In the genomic region with DNA sequence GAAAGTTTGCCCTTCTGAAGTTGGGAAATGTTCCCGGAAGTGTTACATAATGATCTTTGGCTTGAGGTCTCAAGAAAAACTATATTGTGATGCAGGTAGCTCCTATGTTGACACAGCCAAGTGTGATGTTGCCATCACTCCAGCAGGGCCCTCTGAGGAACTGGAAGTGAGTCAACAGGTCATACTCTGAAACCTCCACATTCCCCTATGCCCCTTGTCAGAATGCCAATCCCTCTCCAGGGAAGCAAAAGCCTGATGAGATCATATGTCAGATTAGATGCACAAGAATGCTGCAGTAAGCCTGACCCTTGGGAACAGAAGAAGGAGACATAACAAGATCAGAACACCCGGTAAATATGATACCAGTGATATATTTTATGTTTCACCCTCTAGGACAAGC, we compare ENCODE assay signal across 9 cellular contexts.
DNase-seq lines count a peak whose midpoint lies in the region; ATAC-seq and TF ChIP-seq lines count a peak whose summit lies in the region.
"Had no signal": no experiment of that assay in that cellular context is flagged by ENCODE, and none has a peak within 500 bp of the region (broad histone marks: within the 10 kb centered on the region; RNA-seq: fewer than 3 reads in every experiment).

No MANE protein-coding gene starts in this region.

- H3K4me2 ChIP-seq in PC-9 = peak overlapping the region; percentile 48

- H3K36me3 Mint-ChIP-seq in activated T-cell treated with anti-CD3 and anti-CD28 coated beads, Interleukin-2, amount 50 U/mL, for 4 hours (ENCODE audit: insufficient read depth) = no peaks in the 10 kb centered on the region
- peaks cover 14% of the 10 kb centered on the region for H3K36me3 Mint-ChIP-seq in activated CD8-positive, alpha-beta memory T cell treated with anti-CD3 and anti-CD28 coated beads, Interleukin-2, amount 10 ng/mL, durations not matched to agents 7 days and 5 days

- no TSS peak for BruUV-seq in PC-9 (replicated peaks; lab: Mats Ljungman, UMichigan)

- no peaks in the 10 kb centered on the region for H3K79me2 ChIP-seq in PC-9 (ENCODE audit: low read depth)

- H3K27me3 ChIP-seq in PC-9 (ENCODE audit: insufficient read depth, low read depth) (no peaks in the 10 kb centered on the region), WERI-Rb-1 (ENCODE audit: insufficient read depth, low read depth, severe bottlenecking) (no peaks in the 10 kb centered on the region)

- intact Hi-C loops in PC-9 (cut with micrococcal nuclease; ENCODE audit: unreplicated experiment) = loop anchor here (1.0 to 5.0 kb wide), 3 partner anchors 66 to 440 kb away; no protein-coding TSS in a partner anchor

- H3K27ac ChIP-seq in PC-9 = peak overlapping the region; percentile 78
- no peak overlapping the region for H3K27ac ChIP-seq in WERI-Rb-1

- no peak overlapping the region for H3K27ac Mint-ChIP-seq in activated CD8-positive, alpha-beta memory T cell treated with anti-CD3 and anti-CD28 coated beads, Interleukin-2, amount 10 ng/mL, durations not matched to agents 7 days and 5 days

- no peaks in the 10 kb centered on the region for H3K9me2 ChIP-seq in PC-9 (ENCODE audit: insufficient read depth)

- no peaks in the 10 kb centered on the region for H4K20me1 ChIP-seq in PC-9 (ENCODE audit: insufficient read depth)

- peaks cover 2% of the 10 kb centered on the region for H3K27me3 Mint-ChIP-seq in activated T-cell treated with anti-CD3 and anti-CD28 coated beads, Interleukin-2, amount 50 U/mL, for 4 hours (ENCODE audit: low read depth)
- H3K27me3 Mint-ChIP-seq in activated CD8-positive, alpha-beta memory T cell treated with anti-CD3 and anti-CD28 coated beads, Interleukin-2, amount 10 ng/mL, durations not matched to agents 7 days and 5 days = no peaks in the 10 kb centered on the region

- TF ChIP-seq CTCF in PC-9 (conservative IDR thresholded peaks at IDR 0.05) (no peak), WERI-Rb-1 (IDR thresholded peaks at IDR 0.05; ENCODE audit: low read depth, low read length) (no peak)

- H2AFZ ChIP-seq in PC-9 = no peak overlapping the region

- peaks cover 13% of the 10 kb centered on the region for H3F3A ChIP-seq in PC-9 (ENCODE audit: insufficient read depth, low read depth)

- no peaks in the 10 kb centered on the region for H3K36me3 ChIP-seq in PC-9 (ENCODE audit: low read depth)
- H3K36me3 ChIP-seq in WERI-Rb-1 = no peaks in the 10 kb centered on the region

- H3K9me3 Mint-ChIP-seq in activated T-cell treated with anti-CD3 and anti-CD28 coated beads, Interleukin-2, amount 50 U/mL, for 4 hours = no peaks in the 10 kb centered on the region
- no peaks in the 10 kb centered on the region for H3K9me3 Mint-ChIP-seq in activated CD8-positive, alpha-beta memory T cell treated with anti-CD3 and anti-CD28 coated beads, Interleukin-2, amount 10 ng/mL, durations not matched to agents 7 days and 5 days (ENCODE audit: low read depth)

- peaks cover 20% of the 10 kb centered on the region for H3K4me1 ChIP-seq in PC-9 (replicated peaks; ENCODE audit: insufficient read depth)

- no peaks in the 10 kb centered on the region for H3K4me1 Mint-ChIP-seq in activated T-cell treated with anti-CD3 and anti-CD28 coated beads, Interleukin-2, amount 50 U/mL, for 4 hours (ENCODE audit: low read depth)
- H3K4me1 Mint-ChIP-seq in activated CD8-positive, alpha-beta memory T cell treated with anti-CD3 and anti-CD28 coated beads, Interleukin-2, amount 10 ng/mL, durations not matched to agents 7 days and 5 days = peaks cover 8% of the 10 kb centered on the region

- no peaks in the 10 kb centered on the region for H3K9me3 ChIP-seq in PC-9 (ENCODE audit: insufficient read depth, low read depth)
- no peaks in the 10 kb centered on the region for H3K9me3 ChIP-seq in WERI-Rb-1 (ENCODE audit: severe bottlenecking)

- ATAC-seq in activated T-cell treated with anti-CD3 and anti-CD28 coated beads, Interleukin-2, amount 50 U/mL, for 4 hours = no peak
- ATAC-seq in activated CD8-positive, alpha-beta memory T cell treated with anti-CD3 and anti-CD28 coated beads, Interleukin-2, amount 10 ng/mL, durations not matched to agents 7 days and 5 days = no peak

- H3K4me3 Mint-ChIP-seq in activated T-cell treated with anti-CD3 and anti-CD28 coated beads, Interleukin-2, amount 50 U/mL, for 4 hours = no peak overlapping the region
- no peak overlapping the region for H3K4me3 Mint-ChIP-seq in activated CD8-positive, alpha-beta memory T cell treated with anti-CD3 and anti-CD28 coated beads, Interleukin-2, amount 10 ng/mL, durations not matched to agents 7 days and 5 days

- POLR2A ChIA-PET in PC-9 (lab: Charles Lee; ENCODE audit: unreplicated experiment) = interaction anchor here (0.6 to 0.7 kb wide), 3 partner anchors 62 to 185 kb away, joined by 3 to 5 read pairs (median 3); no protein-coding TSS in a partner anchor

- DNase-seq in H4 (ENCODE audit: low spot score) (peak; percentile 72), PC-9 (peak; percentile 83 to 98), fibroblast of peridontal ligament (ENCODE audit: extremely low read depth) (peak; percentile 56), renal cortical epithelial cell (ENCODE audit: low read depth) (peak; percentile 98), WERI-Rb-1 (no peak)
- no peak for DNase-seq in activated T-cell treated with anti-CD3 and anti-CD28 coated beads, Interleukin-2, amount 50 U/mL, for 4 hours
- DNase-seq in activated CD8-positive, alpha-beta memory T cell treated with anti-CD3 and anti-CD28 coated beads, Interleukin-2, amount 10 ng/mL, durations not matched to agents 7 days and 5 days = no peak
- DNase-seq in activated CD4-positive, alpha-beta T cell treated with anti-CD3 and anti-CD28 coated beads, Interleukin-2, amount 50 U/mL, for 4 hours = no peak
- DNase-seq: NCI-H526 had no signal

- CTCF ChIA-PET in PC-9 (lab: Charles Lee) = interaction anchor here (0.9 kb wide), 1 partner anchor 1964 kb away, joined by 3 read pairs; no protein-coding TSS in a partner anchor
- CTCF ChIA-PET in activated CD8-positive, alpha-beta memory T cell treated with anti-CD3 and anti-CD28 coated beads, Interleukin-2, amount 10 ng/mL, durations not matched to agents 7 days and 5 days (lab: Charles Lee) = interaction anchor here (1.2 kb wide), 1 partner anchor 258 kb away, joined by 3 read pairs; no protein-coding TSS in a partner anchor

- H3K4me3 ChIP-seq in PC-9 (no peak overlapping the region), WERI-Rb-1 (ENCODE audit: low read depth, low read length) (no peak overlapping the region)

Comparison
In these comparisons a context has a peak if more than half of its experiments do, and no peak if none do; other contexts are left out.
1. DNase-seq: peak in H4 (single experiment), PC-9 (2 of 2), fibroblast of peridontal ligament (single experiment) and renal cortical epithelial cell (single experiment); none in activated T-cell treated with anti-CD3 and anti-CD28 coated beads, Interleukin-2, amount 50 U/mL, for 4 hours (single experiment), activated CD8-positive, alpha-beta memory T cell treated with anti-CD3 and anti-CD28 coated beads, Interleukin-2, amount 10 ng/mL, durations not matched to agents 7 days and 5 days (single experiment), WERI-Rb-1 (single experiment) and activated CD4-positive, alpha-beta T cell treated with anti-CD3 and anti-CD28 coated beads, Interleukin-2, amount 50 U/mL, for 4 hours (0 of 2).